ENCODE assay signal across 9 cellular contexts in the genomic region with DNA sequence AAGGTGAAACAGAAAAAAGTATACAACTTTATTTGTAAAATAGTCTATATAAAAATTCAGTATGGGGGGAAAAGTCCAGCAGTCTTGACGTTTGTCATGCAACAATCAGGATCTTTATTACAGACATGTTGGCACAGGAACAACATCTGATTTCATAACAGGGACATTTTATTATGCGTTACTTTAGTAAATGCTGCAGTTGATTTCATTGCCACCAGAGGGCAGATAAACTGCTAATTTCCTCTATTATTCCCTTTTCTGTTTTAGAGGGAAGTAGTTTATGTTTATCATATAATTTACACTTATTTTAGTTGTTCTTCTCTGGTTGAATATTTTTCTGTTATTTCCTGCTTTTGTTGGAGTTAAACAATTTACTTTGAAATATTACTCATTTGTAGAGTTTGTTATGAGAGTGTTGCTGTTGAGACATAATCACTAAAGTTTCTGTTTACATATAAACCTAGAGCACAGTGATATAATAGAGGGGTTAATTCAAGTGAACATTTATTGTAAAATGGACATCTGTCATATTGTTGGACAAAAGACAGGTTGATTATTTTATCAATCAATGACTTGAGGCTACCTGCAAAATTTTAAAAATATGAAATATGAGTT. TPM values are rescaled to one million over a fixed set of nuclear protein-coding genes. Genes with fewer than 3 reads are reported as not detected.
DNase-seq lines count a peak whose midpoint lies in the region; ATAC-seq and TF ChIP-seq lines count a peak whose summit lies in the region.
"Had no signal": no experiment of that assay in that cellular context is flagged by ENCODE, and none has a peak within 500 bp of the region (broad histone marks: within the 10 kb centered on the region; RNA-seq: fewer than 3 reads in every experiment).

No MANE protein-coding gene starts in this region.

- intact Hi-C loops in Panc1 (cut with micrococcal nuclease; ENCODE audit: unreplicated experiment), result loop anchor here (5.0 kb wide), 1 partner anchor 948 kb away; no protein-coding TSS in a partner anchor
- intact Hi-C loops in esophagus muscularis mucosa (cut with DNase I), result loop anchor here (5.0 to 10.0 kb wide), 4 partner anchors 103 to 1035 kb away; no protein-coding TSS in a partner anchor

- no TSS peak for BruUV-seq in Panc1 (replicated peaks; lab: Mats Ljungman, UMichigan)

- H3K79me2 ChIP-seq in H9 (ENCODE audit: insufficient read depth, low read length), result peaks cover 21% of the 10 kb centered on the region; the same call in 1 of the 2 replicates

- H3K4me1 Mint-ChIP-seq in H9, result peaks cover 32 to 36% of the 10 kb centered on the region in 2 experiments
- peaks cover 25% of the 10 kb centered on the region for H3K4me1 Mint-ChIP-seq in osteocyte (ENCODE audit: unreplicated experiment)

- H3K27ac Mint-ChIP-seq in H9, result 0 out of 7 replicates have a peak overlapping the region, but pooled peaks of 1 of the 3 experiments have one; percentile 58
- no peak overlapping the region for H3K27ac Mint-ChIP-seq in osteocyte (ENCODE audit: unreplicated experiment)
- H3K27ac Mint-ChIP-seq: activated B cell treated with CpG ODN at 0.5 μM for 24 hours had no signal

- H3K27ac ChIP-seq in H9 (ENCODE audit: insufficient read length, low read depth, low read length) (no peak overlapping the region), Panc1 (ENCODE audit: low read length) (no peak overlapping the region), esophagus muscularis mucosa (replicated peaks in 1 of 4) (peak overlapping the region; percentile 39 to 87 (median 68))

- H3K27me3 Mint-ChIP-seq in H9 (ENCODE audit: low read depth) (no peaks in the 10 kb centered on the region), osteocyte (ENCODE audit: unreplicated experiment) (peaks cover 20% of the 10 kb centered on the region)

- no CpG with 5 or more reads among the region's 2 CpGs for WGBS in H9 (ENCODE audit: extremely low coverage, insufficient read length, low lambda C conversion rate)
- WGBS in esophagus muscularis mucosa, result 0% methylated on average over 2 of the region's 2 CpGs

- no peak for TF ChIP-seq EP300 in esophagus muscularis mucosa (IDR thresholded peaks at IDR 0.05)

- peaks cover 13% of the 10 kb centered on the region for H3K23me2 ChIP-seq in H9 (ENCODE audit: insufficient read length, low read depth, low read length, poor library complexity, severe bottlenecking)

- peak overlapping the region; percentile 41 for H3K4me2 ChIP-seq in H9 (ENCODE audit: insufficient read depth, insufficient read length, low read length)

- H3K18ac ChIP-seq in H9 (ENCODE audit: insufficient read length, low read depth, low read length), result no peak overlapping the region

- peaks cover 8 to 15% (median 13%) of the 10 kb centered on the region in 3 experiments; a peak in 6 of 7 replicates for H3K36me3 Mint-ChIP-seq in H9 (ENCODE audit: insufficient read depth in 1 of 3, low read depth in 3 of 3)
- peaks cover 5% of the 10 kb centered on the region for H3K36me3 Mint-ChIP-seq in osteocyte (ENCODE audit: unreplicated experiment)

- H3K9me3 Mint-ChIP-seq in H9 (no peaks in the 10 kb centered on the region; a peak in 1 of 5 replicates), osteocyte (ENCODE audit: unreplicated experiment) (no peaks in the 10 kb centered on the region)
- H3K9me3 Mint-ChIP-seq: activated B cell treated with CpG ODN at 0.5 μM for 24 hours had no signal

- CTCF ChIA-PET in Panc1 (lab: Charles Lee) (no interaction called here), HEK293T (lab: Yijun Ruan, JAX) (interaction anchor here (0.6 to 1.2 kb wide), 5 partner anchors 9 to 1035 kb away, joined by 3 to 7 read pairs (median 3); no protein-coding TSS in a partner anchor)

- POLR2A ChIA-PET in Panc1 (lab: Charles Lee) (no interaction called here), HEK293T (lab: Yijun Ruan, JAX) (interaction anchor here (0.6 kb wide), 1 partner anchor 424 kb away, joined by 3 read pairs; no protein-coding TSS in a partner anchor)

- H3K4me3 Mint-ChIP-seq in H9, result peak overlapping the region; percentile 62 to 94; a peak in 3 of 5 replicates
- H3K4me3 Mint-ChIP-seq in osteocyte (ENCODE audit: unreplicated experiment), result peak overlapping the region; percentile 50
- H3K4me3 Mint-ChIP-seq: activated B cell treated with CpG ODN at 0.5 μM for 24 hours had no signal

- no peak overlapping the region for H2AK5ac ChIP-seq in H9 (ENCODE audit: insufficient read length, low read length)

- H3K9ac ChIP-seq in H9 (ENCODE audit: extremely low read depth, insufficient read length, low read length), result no peak overlapping the region

- no peak overlapping the region for H2BK5ac ChIP-seq in H9 (ENCODE audit: insufficient read length, low read length)

- H2AFZ ChIP-seq in H9 (ENCODE audit: low read length), result no peak overlapping the region

- H3K4ac ChIP-seq in H9 (ENCODE audit: low read depth, low read length), result no peak overlapping the region

- DNase-seq in Caki2 (ENCODE audit: low read depth) (peak; percentile 51), H9 (no peak), Panc1 (ENCODE audit: low read depth, low spot score) (peak; percentile 15), esophagus muscularis mucosa (ENCODE audit: extremely low spot score) (no peak), osteocyte (ENCODE audit: extremely low spot score, unreplicated experiment) (no peak), islet precursor cell (no peak), HEK293T (ENCODE audit: extremely low spot score) (no peak)
- DNase-seq: activated B cell treated with CpG ODN at 0.5 μM for 24 hours had no signal

- no peak overlapping the region for H2BK20ac ChIP-seq in H9 (ENCODE audit: low read depth, low read length, poor library complexity, severe bottlenecking)

- H2BK15ac ChIP-seq in H9 (ENCODE audit: low read depth, low read length), result no peak overlapping the region

- no peaks in the 10 kb centered on the region for H3K27me3 ChIP-seq in H9 (ENCODE audit: insufficient read depth, low read length)
- peaks cover 14% of the 10 kb centered on the region; the same call in 1 of the 2 replicates for H3K27me3 ChIP-seq in Panc1 (ENCODE audit: control insufficient read depth, insufficient read depth, low read length)
- peaks cover 0 to 4% (median 0%) of the 10 kb centered on the region in 4 donors for H3K27me3 ChIP-seq in esophagus muscularis mucosa

- H4K8ac ChIP-seq in H9 (replicated peaks; ENCODE audit: insufficient read length, low read depth, low read length), result no peak overlapping the region

- H3T11ph ChIP-seq in H9 (ENCODE audit: low read length), result no peak overlapping the region

- H4K20me1 ChIP-seq in H9 (ENCODE audit: control insufficient read depth, insufficient read depth, insufficient read length), result no peaks in the 10 kb centered on the region

- no peak overlapping the region for H3K56ac ChIP-seq in H9 (ENCODE audit: insufficient read length, low read depth, low read length)

- no peak overlapping the region for H2BK12ac ChIP-seq in H9 (ENCODE audit: insufficient read length, low read depth, low read length)

- no peak overlapping the region for H4K91ac ChIP-seq in H9 (ENCODE audit: insufficient read length, low read depth, low read length)

- TF ChIP-seq POLR2A in esophagus muscularis mucosa (IDR thresholded peaks at IDR 0.05; ENCODE audit: low read depth), result no peak

- no peak overlapping the region for H3K4me3 ChIP-seq in Panc1 (ENCODE audit: low read depth in 2 of 2, low read length in 2 of 2)
- H3K4me3 ChIP-seq in esophagus muscularis mucosa, result peak overlapping the region; percentile 65 to 92 (median 87)

- in situ Hi-C loops in Caki2 (cut with HindIII; ENCODE audit: low pct_unique_long_range_greater_than_20kb, low sequenced_read_pairs), result no loop called here
- in situ Hi-C loops in Panc1 (cut with HindIII; ENCODE audit: low pct_unique_long_range_greater_than_20kb, low sequenced_read_pairs), result no loop called here

- peak; percentile 90 for TF ChIP-seq CTCF in H9 (conservative IDR thresholded peaks at IDR 0.05)
- peak; percentile 64; the same call in 1 of the 2 replicates for TF ChIP-seq CTCF in Panc1 (IDR thresholded peaks at IDR 0.05)
- peak; percentile 72 to 88 (median 86) for TF ChIP-seq CTCF in esophagus muscularis mucosa (IDR thresholded peaks at IDR 0.05)
- peak; percentile 85 for TF ChIP-seq CTCF in osteocyte (IDR thresholded peaks at IDR 0.05)

- no peak overlapping the region for H2BK120ac ChIP-seq in H9 (ENCODE audit: low read depth, low read length, poor library complexity, severe bottlenecking)

- no peaks in the 10 kb centered on the region for H3K9me3 ChIP-seq in H9 (ENCODE audit: control insufficient read depth, low read depth, low read length)
- H3K9me3 ChIP-seq in Panc1 (ENCODE audit: control insufficient read depth, insufficient read depth, low read depth, low read length), result no peaks in the 10 kb centered on the region
- no peaks in the 10 kb centered on the region for H3K9me3 ChIP-seq in esophagus muscularis mucosa

- H3K36me3 ChIP-seq in Panc1 (ENCODE audit: control insufficient read depth, insufficient read depth, low read length), result no peaks in the 10 kb centered on the region
- H3K36me3 ChIP-seq in esophagus muscularis mucosa, result no peaks in the 10 kb centered on the region

- H4K5ac ChIP-seq in H9 (ENCODE audit: insufficient read length, low read depth, low read length), result no peak overlapping the region

- no peak overlapping the region for H3K23ac ChIP-seq in H9 (ENCODE audit: insufficient read length, low read depth, low read length)

- no peak for ATAC-seq in Panc1
- no peak for ATAC-seq in HG02571 (IDR thresholded peaks at IDR 0.05; ENCODE audit: unreplicated experiment)

- H3K14ac ChIP-seq in H9 (ENCODE audit: insufficient read depth, low read length), result no peak overlapping the region

- H3K4me1 ChIP-seq in H9 (ENCODE audit: insufficient read depth, low read length), result no peaks in the 10 kb centered on the region; the same call in 1 of the 2 replicates
- H3K4me1 ChIP-seq in Panc1 (ENCODE audit: control insufficient read depth, insufficient read depth, low read length), result no peaks in the 10 kb centered on the region
- peaks cover 4 to 47% (median 38%) of the 10 kb centered on the region in 4 donors for H3K4me1 ChIP-seq in esophagus muscularis mucosa

- H3K79me1 ChIP-seq in H9 (ENCODE audit: insufficient read depth, low read depth, low read length, poor library complexity, severe bottlenecking), result no peaks in the 10 kb centered on the region

TF ChIP-seq in HEK293T, 16 proteins besides CTCF, POLR2A, EP300 and RAD21:
- TF ChIP-seq FOXM1 (IDR thresholded peaks at IDR 0.05; ENCODE audit: borderline replicate concordance), result no peak
- TF ChIP-seq CTBP1 (IDR thresholded peaks at IDR 0.05; ENCODE audit: borderline replicate concordance), result no peak
TF ChIP-seq in HEK293T: peak in this region for 0.

RNA-seq across cellular contexts. Expression of a gene that starts 3.3 kb away (rescaled TPM):
- total RNA-seq in Caki2 (2014; rRNA removed; shearing (Covaris generic); ENCODE audit: low replicate concordance), result 4.7 and 7.4 TPM in 2 replicates
- total RNA-seq in H9 (2021) (34.1 and 38.7 TPM in 2 replicates), Panc1 (2021; ENCODE audit: unreplicated experiment) (0.21 TPM), esophagus muscularis mucosa (10 to 100 TPM; 28.7 to 54.2 (median 42.4) TPM), osteocyte (33.2 and 36.4 TPM in 2 replicates)
- not detected for polyA plus RNA-seq in Panc1 (2012; ENCODE audit: insufficient read length)

Comparison
In these comparisons a context has a peak if more than half of its experiments do, and no peak if none do; other contexts are left out.
1. DNase-seq: peak in Caki2 (single experiment) and Panc1 (single experiment); none in H9 (single experiment), esophagus muscularis mucosa (single experiment), osteocyte (single experiment), islet precursor cell (single experiment) and HEK293T (single experiment).
2. H3K27ac ChIP-seq: peak in esophagus muscularis mucosa (4 of 4); none in H9 (single experiment) and Panc1 (single experiment).
3. H3K4me3 ChIP-seq: peak in esophagus muscularis mucosa (4 of 4); none in Panc1 (0 of 2).
4. Peak in every context shown above with its lines, with median percentiles within 50 percentile points of each other: CTCF ChIP-seq.